Comparison of ENCODE assay signal across 8 cellular contexts in the genomic region with DNA sequence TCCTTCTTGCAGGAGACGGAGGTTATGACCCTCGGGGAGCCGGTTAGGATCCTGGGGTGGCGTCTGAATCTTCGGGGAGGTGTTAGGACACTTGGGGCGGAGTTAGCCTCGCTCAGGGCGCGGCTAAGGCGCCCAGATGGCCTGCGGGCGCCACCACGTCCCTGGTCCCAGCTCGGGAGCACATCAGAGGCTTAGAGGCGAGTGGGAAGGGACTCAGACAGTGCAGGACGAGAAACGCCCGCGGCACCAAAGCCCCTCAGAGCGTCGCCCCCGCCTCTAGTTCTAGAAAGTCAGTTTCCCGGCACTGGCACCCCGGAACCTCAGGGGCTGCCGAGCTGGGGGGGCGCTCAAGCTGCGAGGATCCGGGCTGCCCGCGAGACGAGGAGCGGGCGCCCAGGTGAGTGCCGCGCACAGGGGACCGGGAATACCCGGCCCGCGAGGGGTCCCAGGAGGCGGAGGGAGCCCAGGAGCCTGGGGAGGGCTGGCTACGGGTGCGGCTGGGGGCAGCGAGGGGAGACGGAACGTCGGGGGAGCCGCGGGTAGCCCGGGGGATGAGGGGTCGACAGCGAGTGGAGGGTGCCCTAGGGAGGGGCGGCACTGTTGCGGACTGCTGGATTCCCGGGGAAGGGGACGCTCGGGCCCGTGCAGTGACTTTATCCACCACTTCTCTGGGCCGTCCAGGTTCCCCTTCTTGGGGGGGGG.
DNase-seq lines count a peak whose midpoint lies in the region; ATAC-seq and TF ChIP-seq lines count a peak whose summit lies in the region.

A gene (plus strand): TSS at position 153 of the 702 bp plus-strand sequence.

- H3K36me3 ChIP-seq in iPS-18a (ENCODE audit: control insufficient read depth, low read depth, low read length) (no peaks in the 10 kb centered on the region), WERI-Rb-1 (no peaks in the 10 kb centered on the region)

- DNase-seq in DMS53 (lab: John Stamatoyannopoulos, UW), result peak; percentile 48
- DNase-seq in DMS53 treated with DMSO at 0.1 percent for 48 hours (lab: John Stamatoyannopoulos, UW; ENCODE audit: unreplicated experiment), result no peak
- DNase-seq in SKM-1 treated with dmso at 0.1 percent for 144 hours (lab: John Stamatoyannopoulos, UW; ENCODE audit: unreplicated experiment), result peak; percentile 48
- DNase-seq in stimulated activated naive CD8-positive, alpha-beta T cell treated with anti-CD3 and anti-CD28 coated beads, Interleukin-15, Interleukin-2, amounts not matched to agents 100 U/mL and 50 U/mL, for 24 hours, result peak; percentile 21
- DNase-seq in NCI-H187 (lab: John Stamatoyannopoulos, UW), result no peak
- no peak for DNase-seq in WERI-Rb-1
- no peak for DNase-seq in OCI-M1 (lab: John Stamatoyannopoulos, UW)

- H3K9ac ChIP-seq in iPS-18a (ENCODE audit: low read length), result no peak within 1 kb of the TSS

- no peak for TF ChIP-seq CTCF in WERI-Rb-1 (IDR thresholded peaks at IDR 0.05; ENCODE audit: low read depth, low read length)

- H3K27ac ChIP-seq in iPS-18a (ENCODE audit: low read length), result no peak within 1 kb of the TSS
- no peak within 1 kb of the TSS for H3K27ac ChIP-seq in WERI-Rb-1

- no peak for ATAC-seq in stimulated activated naive CD8-positive, alpha-beta T cell treated with anti-CD3 and anti-CD28 coated beads, Interleukin-15, Interleukin-2, amounts not matched to agents 100 U/mL and 50 U/mL, for 24 hours

- H3K4me3 ChIP-seq in iPS-18a (ENCODE audit: low read length), result peak within 1 kb of the TSS; percentile 60
- no peak within 1 kb of the TSS for H3K4me3 ChIP-seq in WERI-Rb-1 (ENCODE audit: low read depth, low read length)

- H3K4me1 ChIP-seq in iPS-18a (ENCODE audit: control insufficient read depth, low read depth, low read length), result no peaks in the 10 kb centered on the region

- H3K9me3 ChIP-seq in iPS-18a (ENCODE audit: control insufficient read depth, low read depth, low read length) (no peaks in the 10 kb centered on the region), WERI-Rb-1 (ENCODE audit: severe bottlenecking) (peaks cover 4% of the 10 kb centered on the region)

- H3K27me3 ChIP-seq in iPS-18a (ENCODE audit: control insufficient read depth, insufficient read depth, low read length), result peaks cover 47% of the 10 kb centered on the region
- no peaks in the 10 kb centered on the region for H3K27me3 ChIP-seq in WERI-Rb-1 (ENCODE audit: insufficient read depth, low read depth, severe bottlenecking)

Comparison
In these comparisons a context has a peak if more than half of its experiments do, and no peak if none do; other contexts are left out.
1. DNase-seq: peak in DMS53 (single experiment), SKM-1 treated with dmso at 0.1 percent for 144 hours (single experiment) and stimulated activated naive CD8-positive, alpha-beta T cell treated with anti-CD3 and anti-CD28 coated beads, Interleukin-15, Interleukin-2, amounts not matched to agents 100 U/mL and 50 U/mL, for 24 hours (single experiment); none in DMS53 treated with DMSO at 0.1 percent for 48 hours (single experiment), NCI-H187 (0 of 2), WERI-Rb-1 (single experiment) and OCI-M1 (single experiment).